Comparison of ENCODE assay signal across 9 cellular contexts in the genomic region with DNA sequence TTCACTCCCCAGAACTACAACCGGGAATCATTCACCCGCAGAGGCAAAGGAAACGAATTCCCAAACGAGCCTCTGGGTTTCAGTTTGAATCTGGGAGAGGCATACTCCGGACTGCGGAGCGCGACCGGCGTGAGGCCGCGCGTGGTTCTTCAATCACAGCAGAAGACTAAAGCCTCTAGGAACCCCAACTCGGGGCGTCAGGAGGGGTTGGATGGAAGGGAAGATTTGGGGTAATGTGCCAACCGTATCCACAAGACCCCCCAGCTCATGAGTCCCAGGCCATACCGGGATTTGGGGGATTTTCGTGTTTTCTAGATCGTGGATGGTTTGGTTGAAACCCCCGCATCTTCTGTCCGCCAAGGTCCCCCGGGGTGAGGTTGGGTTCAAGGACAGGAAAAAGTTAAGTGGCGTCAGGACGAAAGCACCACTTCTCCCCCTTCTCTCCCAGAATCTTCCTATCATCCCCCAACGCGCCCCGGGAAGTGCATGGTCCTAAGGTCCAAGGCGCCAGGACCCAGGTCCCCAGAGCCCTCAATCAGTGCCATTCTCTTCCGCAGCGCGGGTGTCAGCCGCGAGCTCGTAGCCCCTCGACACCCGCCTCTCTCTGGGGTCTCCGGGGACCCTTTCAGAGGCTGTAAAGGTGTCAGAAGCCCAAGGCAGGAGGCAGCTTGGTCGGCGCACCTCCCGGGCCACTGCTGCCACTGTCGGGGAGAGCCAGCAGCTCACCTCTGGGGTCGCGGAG. TPM values are rescaled to one million over a fixed set of nuclear protein-coding genes. Genes with fewer than 3 reads are reported as not detected.
DNase-seq lines count a peak whose midpoint lies in the region; ATAC-seq, FAIRE-seq and TF ChIP-seq lines count a peak whose summit lies in the region.
"Had no signal": no experiment of that assay in that cellular context is flagged by ENCODE, and none has a peak within 500 bp of the region (broad histone marks: within the 10 kb centered on the region; RNA-seq: fewer than 3 reads in every experiment).

No MANE protein-coding gene starts in this region.

- H2AFZ ChIP-seq in hepatocyte, result peak overlapping the region; percentile 91

- H3K9me3 Mint-ChIP-seq in activated T-helper 17 cell treated with anti-CD3 and anti-CD28 coated beads, Interleukin-2, amount 50 U/mL, for 72 hours, result no peaks in the 10 kb centered on the region

- peak overlapping the region; percentile 97 for H3K4me2 ChIP-seq in hepatocyte

- H3K27me3 Mint-ChIP-seq in activated T-helper 17 cell treated with anti-CD3 and anti-CD28 coated beads, Interleukin-2, amount 50 U/mL, for 72 hours, result peaks cover 50% of the 10 kb centered on the region

- no peaks in the 10 kb centered on the region for H3K9me2 ChIP-seq in hepatocyte (replicated peaks; ENCODE audit: insufficient read depth)

- DNase-seq in HFF-Myc (ENCODE audit: extremely low read depth, low read depth), result no peak
- peak; percentile 33 for DNase-seq in hepatocyte (ENCODE audit: low spot score)
- DNase-seq in small intestine, result no peak
- DNase-seq in activated CD4-positive, CD25-positive, alpha-beta regulatory T cell (lab: John Stamatoyannopoulos, UW), result no peak
- no peak for DNase-seq in mesenteric fat pad (ENCODE audit: low spot score)

- H3K36me3 ChIP-seq in hepatocyte (replicated peaks; ENCODE audit: insufficient read depth, low read depth), result no peaks in the 10 kb centered on the region
- H3K36me3 ChIP-seq in small intestine (ENCODE audit: control insufficient read depth in 2 of 2, insufficient read depth in 2 of 2, low read length in 2 of 2), result no peaks in the 10 kb centered on the region

- no peaks in the 10 kb centered on the region for H3K79me2 ChIP-seq in hepatocyte

- H3K36me3 Mint-ChIP-seq in activated T-helper 17 cell treated with anti-CD3 and anti-CD28 coated beads, Interleukin-2, amount 50 U/mL, for 72 hours (ENCODE audit: low read depth), result no peaks in the 10 kb centered on the region

- WGBS in hepatocyte (ENCODE audit: low lambda C conversion rate, missing lambda C conversion rate), result 2% methylated on average over 41 of the region's 43 CpGs
- 1 to 2% (median 1%) methylated on average over 37 to 43 of the region's 43 CpGs for WGBS in small intestine, 3 donors

- peaks cover 11% of the 10 kb centered on the region for H3K4me1 Mint-ChIP-seq in activated T-helper 17 cell treated with anti-CD3 and anti-CD28 coated beads, Interleukin-2, amount 50 U/mL, for 72 hours

- H3K9me3 ChIP-seq in hepatocyte (ENCODE audit: low read depth) (no peaks in the 10 kb centered on the region), small intestine (ENCODE audit: control insufficient read depth, low read depth) (no peaks in the 10 kb centered on the region)

- H3K4me1 ChIP-seq in hepatocyte (ENCODE audit: insufficient read depth) (peaks cover 39% of the 10 kb centered on the region), small intestine (ENCODE audit: control insufficient read depth in 2 of 2, insufficient read depth in 1 of 2, low read depth in 1 of 2, low read length in 1 of 2) (peaks cover 4 to 6% of the 10 kb centered on the region in 2 donors)

- FAIRE-seq in small intestine (lab: Jason Lieb, UNC), result no peak

- TF ChIP-seq CTCF in HFF-Myc (IDR thresholded peaks at IDR 0.05; ENCODE audit: low read depth, low read length, missing control alignments) (no peak), hepatocyte (IDR thresholded peaks at IDR 0.05; ENCODE audit: poor library complexity) (no peak)

- ATAC-seq in activated T-helper 17 cell treated with anti-CD3 and anti-CD28 coated beads, Interleukin-2, amount 50 U/mL, for 72 hours (replicated peaks), result no peak
- ATAC-seq in GM21447 (IDR thresholded peaks at IDR 0.05; ENCODE audit: unreplicated experiment), result no peak
- no peak for ATAC-seq in HG03457 (IDR thresholded peaks at IDR 0.05; ENCODE audit: unreplicated experiment)

- no peak overlapping the region for H3K27ac Mint-ChIP-seq in activated T-helper 17 cell treated with anti-CD3 and anti-CD28 coated beads, Interleukin-2, amount 50 U/mL, for 72 hours

- H3K27ac ChIP-seq in hepatocyte (no peak overlapping the region), small intestine (ENCODE audit: low read depth in 1 of 2, low read length in 1 of 2) (no peak overlapping the region)

- H3K4me3 ChIP-seq in HFF-Myc (replicated peaks; ENCODE audit: low read depth, low read length) (peak overlapping the region; percentile 96), hepatocyte (peak overlapping the region; percentile 50), small intestine (ENCODE audit: low read depth in 1 of 2, low read length in 2 of 2) (peak overlapping the region; percentile 35 to 80)

- H3K4me3 Mint-ChIP-seq in activated T-helper 17 cell treated with anti-CD3 and anti-CD28 coated beads, Interleukin-2, amount 50 U/mL, for 72 hours, result peak overlapping the region; percentile 64

- no peaks in the 10 kb centered on the region for H4K20me1 ChIP-seq in hepatocyte (ENCODE audit: insufficient read depth, poor library complexity, severe bottlenecking)

- H3K27me3 ChIP-seq in hepatocyte (peaks cover 95% of the 10 kb centered on the region), small intestine (ENCODE audit: control insufficient read depth in 2 of 2, insufficient read depth in 2 of 2, low read length in 2 of 2) (peaks cover 25 to 41% of the 10 kb centered on the region in 2 donors)

RNA-seq across cellular contexts. Expression of gene MKX, which starts 1.7 kb away (rescaled TPM):
- total RNA-seq in activated T-helper 17 cell treated with anti-CD3 and anti-CD28 coated beads, Interleukin-2, amount 50 U/mL, for 72 hours, result under 1 TPM in 1 of 2 donors, not detected in 1; 0.11 TPM
- 0.72 and 0.90 TPM in 2 replicates for total RNA-seq in hepatocyte
- polyA plus RNA-seq in hepatocyte, result 0.10 and 0.94 TPM in 2 replicates
- polyA plus RNA-seq in small intestine, result under 1 TPM in 2 of 3 donors, not detected in 1; 0.27 to 0.31 TPM
- total RNA-seq in mesenteric fat pad, result 0.55 TPM
- total RNA-seq: pulmonary artery endothelial cell had no signal
